21 cellular contexts compared by ENCODE assay signal in the genomic region with DNA sequence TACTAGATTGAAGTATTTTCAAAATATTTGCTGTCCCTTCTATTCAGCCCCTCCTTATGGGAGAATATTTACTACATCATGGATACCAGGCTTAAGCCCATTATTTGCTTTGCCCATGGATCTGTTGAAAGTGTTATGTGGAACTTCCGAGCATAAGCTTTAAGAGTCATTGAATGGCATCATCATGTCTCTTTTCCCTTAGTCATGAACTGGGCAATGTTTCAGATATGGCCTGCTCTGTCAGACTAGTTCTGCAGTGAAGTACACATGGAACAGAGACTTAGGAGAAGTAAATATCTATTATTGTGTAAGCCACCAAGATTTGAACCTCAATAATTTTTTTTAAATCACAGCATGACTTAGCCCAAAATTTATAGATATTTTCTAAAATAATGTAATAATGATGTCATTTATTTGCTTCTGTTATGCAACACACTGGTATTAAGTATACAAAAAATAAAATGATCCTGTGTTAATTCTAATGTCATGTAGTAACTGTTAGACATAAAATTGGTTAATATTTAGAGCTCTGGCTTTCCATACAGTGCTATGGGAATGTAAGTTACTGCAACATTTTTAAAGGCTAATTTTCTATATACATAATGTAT.
"Had no signal": no experiment of that assay in that cellular context is flagged by ENCODE, and none has a peak within 500 bp of the region (broad histone marks: within the 10 kb centered on the region; RNA-seq: fewer than 3 reads in every experiment).

No MANE protein-coding gene starts in this region.

- H3K4me1 ChIP-seq: right atrium auricular region, tibial nerve, uterus had no signal

- H3K27ac ChIP-seq: right atrium auricular region, tibial nerve, uterus had no signal

- ATAC-seq: activated CD8-positive, alpha-beta T cell treated with anti-CD3 and anti-CD28 coated beads for 36 hours; activated T-cell treated with anti-CD3 and anti-CD28 coated beads, Interleukin-2, amount 50 U/mL, for 72 hours; left ventricle myocardium superior; natural killer cell treated with Interleukin-12 subunit alpha and Interleukin-12 subunit beta and Interleukin-15 and Interleukin-18, amount 100 ng/mL, for 72 hours had no signal

- H3K9me3 ChIP-seq: right atrium auricular region, uterus had no signal

- H3K27ac Mint-ChIP-seq: activated B cell treated with CpG ODN at 0.5 μM for 24 hours; activated CD8-positive, alpha-beta T cell treated with anti-CD3 and anti-CD28 coated beads for 36 hours; activated naive CD8-positive, alpha-beta T cell treated with anti-CD3 and anti-CD28 coated beads, Interleukin-2, amount 10 ng/mL, durations not matched to agents 7 days and 5 days; activated T-cell treated with anti-CD3 and anti-CD28 coated beads, Interleukin-2, amount 50 U/mL, for 72 hours; natural killer cell treated with Interleukin-12 subunit alpha and Interleukin-12 subunit beta and Interleukin-15 and Interleukin-18, amount 100 ng/mL, for 72 hours; progenitor cell of endocrine pancreas had no signal

- H3K4me3 Mint-ChIP-seq: activated B cell treated with CpG ODN at 0.5 μM for 24 hours; activated CD8-positive, alpha-beta T cell treated with anti-CD3 and anti-CD28 coated beads for 36 hours; activated naive CD8-positive, alpha-beta T cell treated with anti-CD3 and anti-CD28 coated beads, Interleukin-2, amount 10 ng/mL, durations not matched to agents 7 days and 5 days; activated T-cell treated with anti-CD3 and anti-CD28 coated beads, Interleukin-2, amount 50 U/mL, for 72 hours; natural killer cell treated with Interleukin-12 subunit alpha and Interleukin-12 subunit beta and Interleukin-15 and Interleukin-18, amount 100 ng/mL, for 72 hours had no signal

- H3K27me3 ChIP-seq: right atrium auricular region, tibial nerve, uterus had no signal

- H3K27me3 Mint-ChIP-seq: activated B cell treated with CpG ODN at 0.5 μM for 24 hours; activated CD8-positive, alpha-beta T cell treated with anti-CD3 and anti-CD28 coated beads for 36 hours; activated naive CD8-positive, alpha-beta T cell treated with anti-CD3 and anti-CD28 coated beads, Interleukin-2, amount 10 ng/mL, durations not matched to agents 7 days and 5 days; natural killer cell treated with Interleukin-12 subunit alpha and Interleukin-12 subunit beta and Interleukin-15 and Interleukin-18, amount 100 ng/mL, for 72 hours; progenitor cell of endocrine pancreas had no signal

- H3K36me3 ChIP-seq: right atrium auricular region, tibial nerve, uterus had no signal

- H3K4me3 ChIP-seq: right atrium auricular region, smooth muscle cell, tibial nerve, uterus had no signal

- H3K4me1 Mint-ChIP-seq: activated B cell treated with CpG ODN at 0.5 μM for 24 hours; activated naive CD8-positive, alpha-beta T cell treated with anti-CD3 and anti-CD28 coated beads, Interleukin-2, amount 10 ng/mL, durations not matched to agents 7 days and 5 days had no signal

- H3K36me3 Mint-ChIP-seq: activated naive CD8-positive, alpha-beta T cell treated with anti-CD3 and anti-CD28 coated beads, Interleukin-2, amount 10 ng/mL, durations not matched to agents 7 days and 5 days had no signal

- DNase-seq: activated B cell treated with CpG ODN at 0.5 μM for 24 hours; activated CD4-positive, alpha-beta T cell treated with anti-CD3 and anti-CD28 coated beads for 48 hours; activated CD8-positive, alpha-beta T cell treated with anti-CD3 and anti-CD28 coated beads for 36 hours; activated gamma-delta T cell treated with Interleukin-2 at 50 U/mL for 16 hours; activated naive CD8-positive, alpha-beta T cell treated with anti-CD3 and anti-CD28 coated beads, Interleukin-2, amount 10 ng/mL, durations not matched to agents 7 days and 5 days; activated T-cell treated with anti-CD3 and anti-CD28 coated beads, Interleukin-2, amount 50 U/mL, for 72 hours; anterior cingulate cortex; hypothalamus; kidney glomerular epithelial cell; left ventricle myocardium superior; mesendoderm; stimulated activated CD4-positive, alpha-beta T cell treated with anti-CD3 and anti-CD28 coated beads, Interleukin-4, amount 100 ng/mL, for 4 hours; stimulated activated CD8-positive, alpha-beta memory T cell treated with anti-CD3 and anti-CD28 coated beads, Interleukin-4, amount 100 ng/mL, for 48 hours; stimulated activated naive CD4-positive, alpha-beta T cell treated with Interleukin-2 at 50 U/mL for 16 hours; substantia nigra; uterus had no signal

- H3K4me2 ChIP-seq: smooth muscle cell had no signal
